Comparison of ENCODE assay signal across 21 cellular contexts in genomic region chr12:33593753-33594152, GRCh38.
DNase-seq lines count a peak whose midpoint lies in the region; ATAC-seq, FAIRE-seq and TF ChIP-seq lines count a peak whose summit lies in the region.
"Had no signal": no experiment of that assay in that cellular context is flagged by ENCODE, and none has a peak within 500 bp of the region (broad histone marks: within the 10 kb centered on the region; RNA-seq: fewer than 3 reads in every experiment).

No MANE protein-coding gene starts in this region.

- no peak overlapping the region for H3K27ac ChIP-seq in K562 (ENCODE audit: extremely low read depth, low read depth, low read length)
- H3K27ac ChIP-seq: BLaER1 treated with 17β-estradiol and CSF1 and Interleukin-3, amounts not matched to agents 10 nM and 100 nM; C4-2B had no signal

- no peak for TF ChIP-seq EP300 in K562 (IDR thresholded peaks at IDR 0.05; ENCODE audit: low read length)

- H3K27me3 ChIP-seq in K562 (ENCODE audit: control insufficient read depth in 2 of 2, insufficient read depth in 2 of 2, low read length in 2 of 2), result no peaks in the 10 kb centered on the region
- H3K27me3 ChIP-seq: BLaER1 treated with 17β-estradiol and CSF1 and Interleukin-3, amounts not matched to agents 10 nM and 100 nM had no signal

- no peak for ATAC-seq in K562
- no peak for ATAC-seq in GM19351 (IDR thresholded peaks at IDR 0.05; ENCODE audit: unreplicated experiment)
- ATAC-seq: CD8-positive, alpha-beta T cell had no signal

- no peaks in the 10 kb centered on the region for H3K79me2 ChIP-seq in K562 (ENCODE audit: control insufficient read depth, insufficient read depth, low read length)

- DNase-seq in HTR-8/SVneo (ENCODE audit: insufficient read length, low spot score) (no peak), OCI-M1 (lab: John Stamatoyannopoulos, UW) (peak; percentile 30), K562 (ENCODE audit: extremely low read depth in 1 of 4, low spot score in 3 of 4) (no peak), epidermal melanocyte (ENCODE audit: insufficient read length, low spot score) (no peak), AML-193 (lab: John Stamatoyannopoulos, UW) (no peak)
- DNase-seq: 8988T; ACHN; Caco-2; Calu3; CD4-positive, alpha-beta T cell; CD8-positive, alpha-beta T cell; DMS79 treated with DMSO at 0.1 percent for 48 hours; GF-D8 had no signal

- WGBS in K562 (ENCODE audit: insufficient coverage, low coverage, missing lambda C conversion rate), result 21% methylated on average over 1 of the region's 1 CpG

- peaks cover under 1 to 53% of the 10 kb centered on the region in 2 experiments; a peak in 4 of 5 replicates for H3K4me1 ChIP-seq in K562 (replicated peaks in 1 of 2; ENCODE audit: control insufficient read depth in 2 of 2, insufficient read depth in 2 of 2, low read length in 2 of 2)
- H3K4me1 ChIP-seq: Caco-2 had no signal

- TF ChIP-seq CTCF in K562 (IDR thresholded peaks at IDR 0.05 in 2 of 3, conservative IDR thresholded peaks at IDR 0.05 in 1 of 3; ENCODE audit: insufficient read depth in 2 of 3, low read depth in 1 of 3, low read length in 3 of 3), result no peak

- no TSS peak for BruUV-seq in K562 (replicated peaks; lab: Mats Ljungman, UMichigan)

- no peak overlapping the region for H3K9ac ChIP-seq in K562 (ENCODE audit: insufficient read depth in 1 of 2, low read depth in 2 of 2, low read length in 2 of 2)
- H3K9ac ChIP-seq: BLaER1 treated with 17β-estradiol and CSF1 and Interleukin-3, amounts not matched to agents 10 nM and 100 nM had no signal

- H3K36me3 ChIP-seq in K562 (ENCODE audit: control insufficient read depth, insufficient read depth, low read length), result no peaks in the 10 kb centered on the region
- H3K36me3 ChIP-seq: BLaER1 treated with 17β-estradiol and CSF1 and Interleukin-3, amounts not matched to agents 10 nM and 100 nM had no signal

- H2AFZ ChIP-seq in K562 (ENCODE audit: low read depth, low read length), result peak overlapping the region; percentile 52

- H3K9me1 ChIP-seq in K562 (ENCODE audit: control insufficient read depth, insufficient read depth, low read length), result no peaks in the 10 kb centered on the region

- CTCF ChIA-PET in K562 (lab: Yijun Ruan, JAX; ENCODE audit: low intra/inter-chr PET ratio), result no interaction called here

- TF ChIP-seq RAD21 in K562 (CRISPR knock-in tag; conservative IDR thresholded peaks at IDR 0.05 in 1 of 2, IDR thresholded peaks at IDR 0.05 in 1 of 2), result no peak

- no peaks in the 10 kb centered on the region for H3K9me3 ChIP-seq in K562 (replicated peaks; ENCODE audit: control insufficient read depth, insufficient read depth, low read depth, low read length)
- H3K9me3 ChIP-seq: BLaER1 treated with 17β-estradiol and CSF1 and Interleukin-3, amounts not matched to agents 10 nM and 100 nM; Caco-2 had no signal

- H3K4me3 ChIP-seq in K562, result no peak overlapping the region
- H3K4me3 ChIP-seq: BLaER1 treated with 17β-estradiol and CSF1 and Interleukin-3, amounts not matched to agents 10 nM and 100 nM had no signal

- H4K20me1 ChIP-seq in K562 (replicated peaks; ENCODE audit: control insufficient read depth, insufficient read depth, low read length), result no peaks in the 10 kb centered on the region
- H4K20me1 ChIP-seq: BLaER1 treated with 17β-estradiol and CSF1 and Interleukin-3, amounts not matched to agents 10 nM and 100 nM had no signal

- in situ Hi-C loops in K562 (cut with MboI), result no loop called here

- no peak overlapping the region for H3K4me2 ChIP-seq in K562 (ENCODE audit: insufficient read depth, low read length)
- H3K4me2 ChIP-seq: BLaER1 treated with 17β-estradiol and CSF1 and Interleukin-3, amounts not matched to agents 10 nM and 100 nM had no signal

- POLR2A ChIA-PET in K562 (lab: Yijun Ruan, JAX), result no interaction called here

- peak; percentile 26 for FAIRE-seq in HTR-8/SVneo (lab: Jason Lieb, UNC)
- FAIRE-seq in K562 (lab: Jason Lieb, UNC), result no peak
- FAIRE-seq: A204.1, D721Med, G401.6, GM12891, GM19239 had no signal

- TF ChIP-seq POLR2A in K562 (conservative IDR thresholded peaks at IDR 0.05), result no peak

- intact Hi-C loops in K562 (cut with micrococcal nuclease), result loop anchor here (10.0 kb wide), 1 partner anchor 839 kb away; the partner anchor contains the start of gene YARS2

TF ChIP-seq in K562, 482 proteins besides CTCF, POLR2A, EP300 and RAD21:
- TF ChIP-seq, protein P1, sequence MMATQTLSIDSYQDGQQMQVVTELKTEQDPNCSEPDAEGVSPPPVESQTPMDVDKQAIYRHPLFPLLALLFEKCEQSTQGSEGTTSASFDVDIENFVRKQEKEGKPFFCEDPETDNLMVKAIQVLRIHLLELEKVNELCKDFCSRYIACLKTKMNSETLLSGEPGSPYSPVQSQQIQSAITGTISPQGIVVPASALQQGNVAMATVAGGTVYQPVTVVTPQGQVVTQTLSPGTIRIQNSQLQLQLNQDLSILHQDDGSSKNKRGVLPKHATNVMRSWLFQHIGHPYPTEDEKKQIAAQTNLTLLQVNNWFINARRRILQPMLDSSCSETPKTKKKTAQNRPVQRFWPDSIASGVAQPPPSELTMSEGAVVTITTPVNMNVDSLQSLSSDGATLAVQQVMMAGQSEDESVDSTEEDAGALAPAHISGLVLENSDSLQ (IDR thresholded peaks at IDR 0.05), result peak; percentile 71
- TF ChIP-seq TRIM28 (IDR thresholded peaks at IDR 0.05) (no peak), ZNF395 (CRISPR knock-in tag; IDR thresholded peaks at IDR 0.05) (no peak), KAT2B (IDR thresholded peaks at IDR 0.05; ENCODE audit: low read depth, low read length) (no peak), SMARCE1 (IDR thresholded peaks at IDR 0.05) (no peak), ZNF436 (CRISPR knock-in tag; IDR thresholded peaks at IDR 0.05) (no peak), FOXP1 (CRISPR knock-in tag; IDR thresholded peaks at IDR 0.05) (no peak), NCOA4 (IDR thresholded peaks at IDR 0.05; ENCODE audit: partially characterized antibody) (no peak), MEIS2 (IDR thresholded peaks at IDR 0.05; ENCODE audit: partially characterized antibody) (peak; percentile 69), EHMT2 (IDR thresholded peaks at IDR 0.05) (no peak), TBP (optimal IDR thresholded peaks at IDR 0.05; ENCODE audit: low read depth, low read length) (no peak), ZNF449 (CRISPR knock-in tag; IDR thresholded peaks at IDR 0.05) (no peak), ZNF780A (CRISPR knock-in tag; IDR thresholded peaks at IDR 0.05) (no peak)
- TF ChIP-seq, protein P2, sequence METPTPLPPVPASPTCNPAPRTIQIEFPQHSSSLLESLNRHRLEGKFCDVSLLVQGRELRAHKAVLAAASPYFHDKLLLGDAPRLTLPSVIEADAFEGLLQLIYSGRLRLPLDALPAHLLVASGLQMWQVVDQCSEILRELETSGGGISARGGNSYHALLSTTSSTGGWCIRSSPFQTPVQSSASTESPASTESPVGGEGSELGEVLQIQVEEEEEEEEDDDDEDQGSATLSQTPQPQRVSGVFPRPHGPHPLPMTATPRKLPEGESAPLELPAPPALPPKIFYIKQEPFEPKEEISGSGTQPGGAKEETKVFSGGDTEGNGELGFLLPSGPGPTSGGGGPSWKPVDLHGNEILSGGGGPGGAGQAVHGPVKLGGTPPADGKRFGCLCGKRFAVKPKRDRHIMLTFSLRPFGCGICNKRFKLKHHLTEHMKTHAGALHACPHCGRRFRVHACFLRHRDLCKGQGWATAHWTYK (CRISPR knock-in tag; IDR thresholded peaks at IDR 0.05), result no peak
- TF ChIP-seq, protein P3, sequence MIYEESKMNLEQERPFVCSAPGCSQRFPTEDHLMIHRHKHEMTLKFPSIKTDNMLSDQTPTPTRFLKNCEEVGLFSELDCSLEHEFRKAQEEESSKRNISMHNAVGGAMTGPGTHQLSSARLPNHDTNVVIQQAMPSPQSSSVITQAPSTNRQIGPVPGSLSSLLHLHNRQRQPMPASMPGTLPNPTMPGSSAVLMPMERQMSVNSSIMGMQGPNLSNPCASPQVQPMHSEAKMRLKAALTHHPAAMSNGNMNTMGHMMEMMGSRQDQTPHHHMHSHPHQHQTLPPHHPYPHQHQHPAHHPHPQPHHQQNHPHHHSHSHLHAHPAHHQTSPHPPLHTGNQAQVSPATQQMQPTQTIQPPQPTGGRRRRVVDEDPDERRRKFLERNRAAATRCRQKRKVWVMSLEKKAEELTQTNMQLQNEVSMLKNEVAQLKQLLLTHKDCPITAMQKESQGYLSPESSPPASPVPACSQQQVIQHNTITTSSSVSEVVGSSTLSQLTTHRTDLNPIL (CRISPR knock-in tag; IDR thresholded peaks at IDR 0.05), result no peak
